In genomic region chr11:8068605-8069221, GRCh38 we compare ENCODE assay signal across 9 cellular contexts. TPM values are rescaled to one million over a fixed set of nuclear protein-coding genes. Genes with fewer than 3 reads are reported as not detected.
DNase-seq lines count a peak whose midpoint lies in the region; ATAC-seq, FAIRE-seq and TF ChIP-seq lines count a peak whose summit lies in the region.
"Had no signal": no experiment of that assay in that cellular context is flagged by ENCODE, and none has a peak within 500 bp of the region (broad histone marks: within the 10 kb centered on the region; RNA-seq: fewer than 3 reads in every experiment).

No MANE protein-coding gene starts in this region.

- peak; percentile 60 to 67; a peak in 5 of 6 replicates for ATAC-seq in A549

- no peak for FAIRE-seq in A549 (lab: Jason Lieb, UNC)

- CTCF ChIA-PET in A549 (lab: Yijun Ruan, JAX): interaction anchor here (0.7 to 5.0 kb wide), 7 partner anchors 17 to 283 kb away, joined by 3 to 49 read pairs (median 4); no protein-coding TSS in a partner anchor

- POLR2A ChIA-PET in A549 (lab: Yijun Ruan, JAX): no interaction called here

- DNase-seq in A549 (ENCODE audit: low read depth in 1 of 2, low spot score in 1 of 2) (peak; percentile 17 to 27), HUDEP-2 (lab: John Stamatoyannopoulos, UW; ENCODE audit: unreplicated experiment in 76 of 76) (peak in 58 of 76 experiments; percentile 12 to 75 (median 38)), cardiac fibroblast (ENCODE audit: low read depth in 2 of 2) (peak; percentile 61 to 88), medulla oblongata (ENCODE audit: extremely low spot score) (peak; percentile 44), UCSD-AML1 (lab: John Stamatoyannopoulos, UW; ENCODE audit: unreplicated experiment) (no peak), NCI-H2171 (lab: John Stamatoyannopoulos, UW) (no peak), posterior cingulate gyrus (no peak), NK-92 (lab: John Stamatoyannopoulos, UW; ENCODE audit: unreplicated experiment) (no peak)

- peak overlapping the region in 1 of 2 experiments; percentile 43; a peak in 2 of 6 replicates for H3K27ac ChIP-seq in A549

- no peaks in the 10 kb centered on the region for H3K9me3 ChIP-seq in A549

- intact Hi-C loops in posterior cingulate gyrus (cut with DNase I): no loop called here

- H3K4me2 ChIP-seq in A549: peak overlapping the region; percentile 48

- no peak for TF ChIP-seq POLR2A in A549 (IDR thresholded peaks at IDR 0.05; ENCODE audit: low read length)

- H3K4me1 ChIP-seq in A549: peaks cover 15% of the 10 kb centered on the region

- TF ChIP-seq CTCF in A549 (IDR thresholded peaks at IDR 0.05): no peak
- TF ChIP-seq CTCF in cardiac fibroblast (IDR thresholded peaks at IDR 0.05; ENCODE audit: low read depth, low read length): no peak

- no peak for TF ChIP-seq EP300 in A549 (IDR thresholded peaks at IDR 0.05)

- WGBS in A549 (ENCODE audit: missing lambda C conversion rate): 42% methylated on average over 15 of the region's 15 CpGs

- no peak for TF ChIP-seq RAD21 in A549 (conservative IDR thresholded peaks at IDR 0.05 in 1 of 2, IDR thresholded peaks at IDR 0.05 in 1 of 2)

- no peak overlapping the region for H3K4me3 ChIP-seq in A549
- H3K4me3 ChIP-seq in cardiac fibroblast (replicated peaks in 1 of 2; ENCODE audit: low read depth in 2 of 2, low read length in 2 of 2): no peak overlapping the region

TF ChIP-seq in A549, 52 proteins besides CTCF, POLR2A, EP300 and RAD21:
- TF ChIP-seq KDM5A (IDR thresholded peaks at IDR 0.05): no peak
- TF ChIP-seq HOXA7 (CRISPR knock-in tag; IDR thresholded peaks at IDR 0.05): no peak
- TF ChIP-seq REST (IDR thresholded peaks at IDR 0.05): no peak
- no peak for TF ChIP-seq HMGXB4 (CRISPR knock-in tag; IDR thresholded peaks at IDR 0.05; ENCODE audit: borderline replicate concordance)
- TF ChIP-seq RFX5 (IDR thresholded peaks at IDR 0.05): no peak

RNA-seq across cellular contexts. Expression of gene TUB, which starts 12.3 kb away (rescaled TPM):
- 11.3 and 11.7 TPM in 2 replicates for polyA plus RNA-seq in A549 (2011; rRNA removed)
- 7.8 and 10.0 TPM in 2 replicates for polyA plus RNA-seq in A549 (2012; cell fraction: cytosol; rRNA removed)
- polyA plus RNA-seq in A549 (2012; cell fraction: nucleus; rRNA removed): 11.7 and 17.0 TPM in 2 replicates
- 12.5 to 13.2 TPM (median 12.8 TPM) in 3 replicates for polyA plus RNA-seq in A549 (2017; fragmentation: RNase III; extraction: RNeasy Plus Mini Kit Qiagen cat#74134 plus additional on column Dnase treatment)
- 12.6 and 14.5 TPM in 2 replicates for polyA minus RNA-seq in A549 (2011; rRNA and poly(A)+ RNA removed)
- polyA plus RNA-seq: IgD-negative memory B cell had no signal

Comparison
In these comparisons a context has a peak if more than half of its experiments do, and no peak if none do; other contexts are left out.
1. DNase-seq: peak in A549 (2 of 2), HUDEP-2 (58 of 76), cardiac fibroblast (2 of 2) and medulla oblongata (single experiment); none in UCSD-AML1 (single experiment), NCI-H2171 (single experiment), posterior cingulate gyrus (0 of 10) and NK-92 (single experiment).